ENCODE assay signal across 35 cellular contexts in genomic region chr12:24125280-24125679, GRCh38.
"Had no signal": no experiment of that assay in that cellular context is flagged by ENCODE, and none has a peak within 500 bp of the region (broad histone marks: within the 10 kb centered on the region; RNA-seq: fewer than 3 reads in every experiment).

No MANE protein-coding gene starts in this region.

- H3K4me3 ChIP-seq: MG63 had no signal

- H3K9me3 ChIP-seq: MG63 had no signal

- DNase-seq: Karpas-422, Kasumi-1, MG63, MM.1S, MV-4-11, NCI-H1048, NCI-H1092, NCI-H1092 treated with DMSO at 0.1 percent for 48 hours, NCI-H1105, NCI-H1105 treated with DMSO at 0.1 percent for 48 hours, NCI-H1417, NCI-H1417 treated with DMSO at 0.1 percent for 48 hours, NCI-H1436, NCI-H1436 treated with DMSO at 0.1 percent for 48 hours, NCI-H146, NCI-H1694, NCI-H1694 treated with DMSO at 0.1 percent for 48 hours, NCI-H187, NCI-H187 treated with DMSO at 0.1 percent for 48 hours, NCI-H1930, NCI-H2029, NCI-H2029 treated with DMSO at 0.1 percent for 48 hours, NCI-H2081, NCI-H2081 treated with DMSO at 0.1 percent for 48 hours, NCI-H2107, NCI-H2171, NCI-H2171 treated with DMSO at 0.1 percent for 48 hours, NCI-H2227 treated with DMSO at 0.1 percent for 48 hours, NCI-H226, NCI-H345, NCI-H446, NCI-H446 treated with DMSO at 0.1 percent for 48 hours, NCI-H510A, NCI-H510A treated with DMSO at 0.1 percent for 48 hours, NCI-H524 had no signal

- H3K27me3 ChIP-seq: MG63 had no signal

- H3K36me3 ChIP-seq: MG63 had no signal
